ENCODE assay signal across 2 cellular contexts in genomic region chr12:49947593-49948226, GRCh38.
TF ChIP-seq lines count a peak whose summit lies in the region.

No MANE protein-coding gene starts in this region.

TF ChIP-seq in GM23338, 12 proteins besides CTCF, POLR2A, EP300 and RAD21:
- TF ChIP-seq ETS1 (IDR thresholded peaks at IDR 0.05), result no peak

TF ChIP-seq in K562, 482 proteins besides CTCF, POLR2A, EP300 and RAD21:
- TF ChIP-seq DDX20 (tag; IDR thresholded peaks at IDR 0.05; ENCODE audit: low read depth) (no peak), CAMTA2 (CRISPR knock-in tag; conservative IDR thresholded peaks at IDR 0.05) (no peak), SRSF1 (IDR thresholded peaks at IDR 0.05; ENCODE audit: low read depth, low read length) (no peak), RBM15 (IDR thresholded peaks at IDR 0.05; ENCODE audit: insufficient read depth, low read length) (no peak)
